ENCODE assay signal across 6 cellular contexts in the genomic region with DNA sequence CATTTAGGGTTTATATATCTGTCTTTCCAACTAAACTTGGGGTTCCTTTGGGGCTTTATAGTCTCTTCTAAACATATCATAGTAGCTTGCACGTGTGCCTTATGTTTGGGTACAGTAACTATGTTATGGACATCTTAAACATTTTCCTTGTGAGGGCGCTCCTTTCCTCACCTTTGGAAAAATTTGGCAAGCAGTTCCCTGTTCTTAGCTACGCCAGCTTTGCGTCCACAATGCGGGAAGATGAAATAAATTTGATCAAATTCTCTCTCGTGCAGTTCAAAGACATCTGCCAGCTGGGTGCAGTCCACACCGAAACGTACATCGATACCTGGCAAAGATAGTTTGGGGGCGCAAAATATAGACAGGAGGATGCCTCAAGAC. TPM values are rescaled to one million over a fixed set of nuclear protein-coding genes. Genes with fewer than 3 reads are reported as not detected.
DNase-seq lines count a peak whose midpoint lies in the region; ATAC-seq, FAIRE-seq and TF ChIP-seq lines count a peak whose summit lies in the region.

No MANE protein-coding gene starts in this region.

- peak; percentile 5 to 43 for DNase-seq in A549 (ENCODE audit: low read depth in 1 of 2, low spot score in 1 of 2)
- DNase-seq in SJSA1 (ENCODE audit: low read depth in 1 of 2, low spot score in 2 of 2) = no peak
- DNase-seq in medulla oblongata (ENCODE audit: extremely low spot score) = no peak

- H3K27ac ChIP-seq in A549 = peak overlapping the region; percentile 80 to 99
- peak overlapping the region; percentile 97; the same call in 1 of the 2 replicates for H3K27ac ChIP-seq in SJSA1

- H3K36me3 ChIP-seq in SJSA1 = no peaks in the 10 kb centered on the region

- H3K4me2 ChIP-seq in A549 = peak overlapping the region; percentile 92

- WGBS in A549 (ENCODE audit: missing lambda C conversion rate) = 0% methylated on average over 10 of the region's 10 CpGs

- H3K9me3 ChIP-seq in A549 = no peaks in the 10 kb centered on the region
- H3K9me3 ChIP-seq in SJSA1 (replicated peaks) = no peaks in the 10 kb centered on the region
- H3K9me3 ChIP-seq in iPS-18c (ENCODE audit: control insufficient read depth, insufficient read depth, low read length) = no peaks in the 10 kb centered on the region

- H3K27me3 ChIP-seq in SJSA1 (replicated peaks) = no peaks in the 10 kb centered on the region

- FAIRE-seq in A549 (lab: Jason Lieb, UNC) = no peak

- ATAC-seq in A549 (peak; percentile 44 to 54), GM21786 (IDR thresholded peaks at IDR 0.05; ENCODE audit: unreplicated experiment) (peak; percentile 2), HG03520 (IDR thresholded peaks at IDR 0.05; ENCODE audit: unreplicated experiment) (no peak)

- no peak for TF ChIP-seq EP300 in A549 (IDR thresholded peaks at IDR 0.05)

- CTCF ChIA-PET in A549 (lab: Yijun Ruan, JAX) = interaction anchor here (0.6 to 2.1 kb wide), 8 partner anchors 12 to 106 kb away, joined by 3 to 12 read pairs (median 4); a partner anchor contains a TSS

- TF ChIP-seq CTCF in A549 (IDR thresholded peaks at IDR 0.05) = no peak; the same call in 2 of the 3 replicates

- H3K4me3 ChIP-seq in A549 (peak overlapping the region; percentile 78), SJSA1 (peak overlapping the region; percentile 51), iPS-18c (ENCODE audit: insufficient read depth, low read depth, low read length) (peak overlapping the region; percentile 82; the same call in 1 of the 2 replicates)

- POLR2A ChIA-PET in A549 (lab: Yijun Ruan, JAX) = interaction anchor here (1.7 kb wide), 1 partner anchor 49 kb away, joined by 5 read pairs; no protein-coding TSS in a partner anchor

- no peak for TF ChIP-seq POLR2A in A549 (IDR thresholded peaks at IDR 0.05; ENCODE audit: low read length)

- H3K4me1 ChIP-seq in A549 = peaks cover 9% of the 10 kb centered on the region; the same call in 1 of the 3 replicates
- peaks cover 4% of the 10 kb centered on the region; the same call in 1 of the 2 replicates for H3K4me1 ChIP-seq in SJSA1 (replicated peaks)

- peak in 1 of 2 experiments; percentile 24; a peak in 1 of 5 replicates for TF ChIP-seq RAD21 in A549 (conservative IDR thresholded peaks at IDR 0.05 in 1 of 2, IDR thresholded peaks at IDR 0.05 in 1 of 2)

TF ChIP-seq in A549, 52 proteins besides CTCF, POLR2A, EP300 and RAD21:
- TF ChIP-seq RNF2 (IDR thresholded peaks at IDR 0.05; ENCODE audit: borderline replicate concordance, low read depth) (no peak), CBX2 (IDR thresholded peaks at IDR 0.05; ENCODE audit: borderline replicate concordance, low read depth) (no peak), HOXA7 (CRISPR knock-in tag; IDR thresholded peaks at IDR 0.05) (no peak), POLR2AphosphoS2 (conservative IDR thresholded peaks at IDR 0.05; ENCODE audit: low read length) (no peak), CBX8 (IDR thresholded peaks at IDR 0.05) (no peak), SMC3 (IDR thresholded peaks at IDR 0.05) (no peak), ZSCAN20 (CRISPR knock-in tag; IDR thresholded peaks at IDR 0.05) (no peak), TFCP2L1 (CRISPR knock-in tag; IDR thresholded peaks at IDR 0.05) (no peak), ZNF302 (CRISPR knock-in tag; IDR thresholded peaks at IDR 0.05) (no peak), MAFK (IDR thresholded peaks at IDR 0.05; ENCODE audit: partially characterized antibody) (no peak)
- TF ChIP-seq, protein P1, sequence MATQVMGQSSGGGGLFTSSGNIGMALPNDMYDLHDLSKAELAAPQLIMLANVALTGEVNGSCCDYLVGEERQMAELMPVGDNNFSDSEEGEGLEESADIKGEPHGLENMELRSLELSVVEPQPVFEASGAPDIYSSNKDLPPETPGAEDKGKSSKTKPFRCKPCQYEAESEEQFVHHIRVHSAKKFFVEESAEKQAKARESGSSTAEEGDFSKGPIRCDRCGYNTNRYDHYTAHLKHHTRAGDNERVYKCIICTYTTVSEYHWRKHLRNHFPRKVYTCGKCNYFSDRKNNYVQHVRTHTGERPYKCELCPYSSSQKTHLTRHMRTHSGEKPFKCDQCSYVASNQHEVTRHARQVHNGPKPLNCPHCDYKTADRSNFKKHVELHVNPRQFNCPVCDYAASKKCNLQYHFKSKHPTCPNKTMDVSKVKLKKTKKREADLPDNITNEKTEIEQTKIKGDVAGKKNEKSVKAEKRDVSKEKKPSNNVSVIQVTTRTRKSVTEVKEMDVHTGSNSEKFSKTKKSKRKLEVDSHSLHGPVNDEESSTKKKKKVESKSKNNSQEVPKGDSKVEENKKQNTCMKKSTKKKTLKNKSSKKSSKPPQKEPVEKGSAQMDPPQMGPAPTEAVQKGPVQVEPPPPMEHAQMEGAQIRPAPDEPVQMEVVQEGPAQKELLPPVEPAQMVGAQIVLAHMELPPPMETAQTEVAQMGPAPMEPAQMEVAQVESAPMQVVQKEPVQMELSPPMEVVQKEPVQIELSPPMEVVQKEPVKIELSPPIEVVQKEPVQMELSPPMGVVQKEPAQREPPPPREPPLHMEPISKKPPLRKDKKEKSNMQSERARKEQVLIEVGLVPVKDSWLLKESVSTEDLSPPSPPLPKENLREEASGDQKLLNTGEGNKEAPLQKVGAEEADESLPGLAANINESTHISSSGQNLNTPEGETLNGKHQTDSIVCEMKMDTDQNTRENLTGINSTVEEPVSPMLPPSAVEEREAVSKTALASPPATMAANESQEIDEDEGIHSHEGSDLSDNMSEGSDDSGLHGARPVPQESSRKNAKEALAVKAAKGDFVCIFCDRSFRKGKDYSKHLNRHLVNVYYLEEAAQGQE (IDR thresholded peaks at IDR 0.05) = no peak
- TF ChIP-seq, protein P2, sequence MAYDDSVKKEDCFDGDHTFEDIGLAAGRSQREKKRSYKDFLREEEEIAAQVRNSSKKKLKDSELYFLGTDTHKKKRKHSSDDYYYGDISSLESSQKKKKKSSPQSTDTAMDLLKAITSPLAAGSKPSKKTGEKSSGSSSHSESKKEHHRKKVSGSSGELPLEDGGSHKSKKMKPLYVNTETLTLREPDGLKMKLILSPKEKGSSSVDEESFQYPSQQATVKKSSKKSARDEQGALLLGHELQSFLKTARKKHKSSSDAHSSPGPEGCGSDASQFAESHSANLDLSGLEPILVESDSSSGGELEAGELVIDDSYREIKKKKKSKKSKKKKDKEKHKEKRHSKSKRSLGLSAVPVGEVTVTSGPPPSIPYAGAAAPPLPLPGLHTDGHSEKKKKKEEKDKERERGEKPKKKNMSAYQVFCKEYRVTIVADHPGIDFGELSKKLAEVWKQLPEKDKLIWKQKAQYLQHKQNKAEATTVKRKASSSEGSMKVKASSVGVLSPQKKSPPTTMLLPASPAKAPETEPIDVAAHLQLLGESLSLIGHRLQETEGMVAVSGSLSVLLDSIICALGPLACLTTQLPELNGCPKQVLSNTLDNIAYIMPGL (CRISPR knock-in tag; IDR thresholded peaks at IDR 0.05; ENCODE audit: borderline replicate concordance) = no peak

RNA-seq across cellular contexts. Expression of a gene that starts 0.6 kb away (rescaled TPM):
- polyA plus RNA-seq in A549 (2011; rRNA removed) (2.4 and 3.0 TPM in 2 replicates), A549 (2017; fragmentation: RNase III; extraction: RNeasy Plus Mini Kit Qiagen cat#74134 plus additional on column Dnase treatment) (1.9 to 2.1 TPM (median 2.1 TPM) in 3 replicates)
- polyA plus RNA-seq in A549 (2012; cell fraction: cytosol; rRNA removed) = 1.4 TPM in 2 replicates
- polyA plus RNA-seq in A549 (2012; cell fraction: nucleus; rRNA removed) = 1.00 and 1.5 TPM in 2 replicates
- polyA minus RNA-seq in A549 (2011; rRNA and poly(A)+ RNA removed) = 1.6 and 1.8 TPM in 2 replicates
- total RNA-seq in SJSA1 (2014; rRNA removed; shearing (Covaris generic)) = 2.5 and 3.7 TPM in 2 replicates

RNA-seq across cellular contexts. Expression of a gene that starts 1.0 kb away (rescaled TPM):
- polyA plus RNA-seq in A549 (2011; rRNA removed) = 59.7 and 84.6 TPM in 2 replicates
- polyA plus RNA-seq in A549 (2012; cell fraction: cytosol; rRNA removed) = 33.7 and 39.5 TPM in 2 replicates
- 8.3 and 12.9 TPM in 2 replicates for polyA plus RNA-seq in A549 (2012; cell fraction: nucleus; rRNA removed)
- polyA plus RNA-seq in A549 (2017; fragmentation: RNase III; extraction: RNeasy Plus Mini Kit Qiagen cat#74134 plus additional on column Dnase treatment) = 36.3 to 40.3 TPM (median 36.5 TPM) in 3 replicates
- polyA minus RNA-seq in A549 (2011; rRNA and poly(A)+ RNA removed) = 11.5 and 12.8 TPM in 2 replicates
- total RNA-seq in SJSA1 (2014; rRNA removed; shearing (Covaris generic)) = 1.7 and 8.6 TPM in 2 replicates

RNA-seq across cellular contexts. Expression of a gene that starts 7.0 kb away (rescaled TPM):
- polyA plus RNA-seq in A549 (2011; rRNA removed) (31.4 and 33.3 TPM in 2 replicates), A549 (2017; fragmentation: RNase III; extraction: RNeasy Plus Mini Kit Qiagen cat#74134 plus additional on column Dnase treatment) (15.0 to 15.8 TPM (median 15.3 TPM) in 3 replicates)
- polyA plus RNA-seq in A549 (2012; cell fraction: cytosol; rRNA removed) = 10.6 and 11.3 TPM in 2 replicates
- polyA plus RNA-seq in A549 (2012; cell fraction: nucleus; rRNA removed) = 14.2 and 16.7 TPM in 2 replicates
- 35.5 and 38.8 TPM in 2 replicates for polyA minus RNA-seq in A549 (2011; rRNA and poly(A)+ RNA removed)
- total RNA-seq in SJSA1 (2014; rRNA removed; shearing (Covaris generic)) = 22.9 and 24.9 TPM in 2 replicates

RNA-seq across cellular contexts. Expression of a gene that starts 33.2 kb away (rescaled TPM):
- polyA plus RNA-seq in A549 (2011; rRNA removed) (1.1 and 3.1 TPM in 2 replicates), A549 (2017; fragmentation: RNase III; extraction: RNeasy Plus Mini Kit Qiagen cat#74134 plus additional on column Dnase treatment) (4.1 to 25.3 TPM (median 4.8 TPM) in 3 replicates)
- polyA plus RNA-seq in A549 (2012; cell fraction: cytosol; rRNA removed) = 1.5 and 2.8 TPM in 2 replicates
- 1.1 and 3.1 TPM in 2 replicates for polyA plus RNA-seq in A549 (2012; cell fraction: nucleus; rRNA removed)
- 0.58 and 1.3 TPM in 2 replicates for polyA minus RNA-seq in A549 (2011; rRNA and poly(A)+ RNA removed)
- total RNA-seq in SJSA1 (2014; rRNA removed; shearing (Covaris generic)) = 0.97 and 3.1 TPM in 2 replicates

RNA-seq across cellular contexts. Expression of a gene that starts 34.2 kb away (rescaled TPM):
- polyA plus RNA-seq in A549 (2011; rRNA removed) (0.07 TPM in 1 of 2 replicates, not detected in the other), A549 (2017; fragmentation: RNase III; extraction: RNeasy Plus Mini Kit Qiagen cat#74134 plus additional on column Dnase treatment) (not detected in 3 replicates)
- 0.03 and 0.04 TPM in 2 replicates for polyA plus RNA-seq in A549 (2012; cell fraction: cytosol; rRNA removed)
- polyA plus RNA-seq in A549 (2012; cell fraction: nucleus; rRNA removed) = 0.30 and 0.40 TPM in 2 replicates
- polyA minus RNA-seq in A549 (2011; rRNA and poly(A)+ RNA removed) = not detected in 2 replicates
- not detected in 2 replicates for total RNA-seq in SJSA1 (2014; rRNA removed; shearing (Covaris generic))

Comparison
In these comparisons a context has a peak if more than half of its experiments do, and no peak if none do; other contexts are left out.
1. DNase-seq: peak in A549 (2 of 2); none in SJSA1 (0 of 2) and medulla oblongata (single experiment).
2. Peak in every context shown above with its lines, with median percentiles within 50 percentile points of each other: H3K4me3 ChIP-seq.